In the genomic region with DNA sequence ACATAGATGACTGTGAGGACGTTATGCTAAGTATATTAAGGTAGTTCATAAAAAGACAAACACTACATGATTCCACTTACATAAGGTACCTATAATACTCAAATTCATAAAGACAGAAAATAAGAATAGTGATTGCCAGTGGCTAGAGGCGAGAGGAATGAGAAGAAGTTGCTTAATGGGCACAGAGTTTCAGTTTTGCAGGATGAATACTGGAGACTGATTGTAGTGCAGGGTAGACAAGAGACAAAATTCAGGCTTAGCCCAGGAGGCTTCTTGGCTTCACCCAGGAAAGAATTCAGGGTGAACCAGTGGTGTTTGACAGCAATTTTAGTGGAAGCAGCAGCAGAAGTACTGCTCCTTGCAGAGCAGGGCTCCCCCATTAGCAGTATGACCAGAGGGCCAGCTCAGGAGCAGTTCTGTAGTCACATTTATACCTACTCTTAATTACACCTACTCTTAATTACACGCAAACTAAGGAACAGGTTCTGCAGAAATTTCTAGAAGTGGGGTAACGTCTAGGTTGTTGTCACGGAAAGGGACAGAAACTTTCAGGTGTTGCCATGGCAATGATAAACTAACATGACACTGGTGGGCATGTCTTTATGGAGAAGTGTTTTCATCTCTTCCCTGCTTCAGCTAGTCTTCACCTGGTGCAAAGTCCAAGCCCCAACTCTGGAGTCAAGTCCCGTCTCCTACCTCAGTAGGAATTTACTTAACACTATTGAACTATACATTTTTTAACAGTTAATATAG, we compare ENCODE assay signal across 13 cellular contexts. TPM values are rescaled to one million over a fixed set of nuclear protein-coding genes. Genes with fewer than 3 reads are reported as not detected.
A peak's percentile ranks its signal among the peaks of the same experiment; 100 is the strongest.
DNase-seq lines count a peak whose midpoint lies in the region; ATAC-seq lines count a peak whose summit lies in the region.
"Had no signal": no experiment of that assay in that cellular context is flagged by ENCODE, and none has a peak within 500 bp of the region (broad histone marks: within the 10 kb centered on the region; RNA-seq: fewer than 3 reads in every experiment).

No MANE protein-coding gene starts in this region.

- H3K27ac Mint-ChIP-seq in activated CD4-positive, alpha-beta T cell treated with anti-CD3 and anti-CD28 coated beads, Interleukin-2, amount 10 ng/mL, durations not matched to agents 24 days and 14 days, result peak overlapping the region; percentile 34
- peak overlapping the region; percentile 2 for H3K27ac Mint-ChIP-seq in activated CD8-positive, alpha-beta T cell treated with anti-CD3 and anti-CD28 coated beads, Interleukin-2, amount 10 ng/mL, durations not matched to agents 7 days and 5 days
- peak overlapping the region in 8 of 9 donors; percentile 1 to 80 (median 17) for H3K27ac Mint-ChIP-seq in naive thymus-derived CD4-positive, alpha-beta T cell
- H3K27ac Mint-ChIP-seq: nephron progenitor cell had no signal

- no peaks in the 10 kb centered on the region for H3K9me3 ChIP-seq in naive thymus-derived CD4-positive, alpha-beta T cell (ENCODE audit: control insufficient read depth in 2 of 3, low read length in 3 of 3)

- peak; percentile 8 for ATAC-seq in activated CD8-positive, alpha-beta T cell treated with anti-CD3 and anti-CD28 coated beads, Interleukin-2, amount 10 ng/mL, durations not matched to agents 7 days and 5 days
- ATAC-seq in naive thymus-derived CD4-positive, alpha-beta T cell, result no peak

- CTCF ChIA-PET in activated CD8-positive, alpha-beta T cell treated with anti-CD3 and anti-CD28 coated beads, Interleukin-2, amount 10 ng/mL, durations not matched to agents 7 days and 5 days (lab: Charles Lee), result no interaction called here
- CTCF ChIA-PET in naive thymus-derived CD4-positive, alpha-beta T cell (lab: Charles Lee), result interaction anchor here (0.6 kb wide), 1 partner anchor 43 kb away, joined by 5 read pairs; no protein-coding TSS in a partner anchor

- no peak overlapping the region for H3K27ac ChIP-seq in naive thymus-derived CD4-positive, alpha-beta T cell (ENCODE audit: low read depth, low read length)

- no peaks in the 10 kb centered on the region for H3K27me3 ChIP-seq in naive thymus-derived CD4-positive, alpha-beta T cell (ENCODE audit: control insufficient read depth in 2 of 2, insufficient read depth in 2 of 2, low read length in 2 of 2)

- no peaks in the 10 kb centered on the region for H3K27me3 Mint-ChIP-seq in activated CD4-positive, alpha-beta T cell treated with anti-CD3 and anti-CD28 coated beads, Interleukin-2, amount 10 ng/mL, durations not matched to agents 24 days and 14 days
- no peaks in the 10 kb centered on the region for H3K27me3 Mint-ChIP-seq in activated CD8-positive, alpha-beta T cell treated with anti-CD3 and anti-CD28 coated beads, Interleukin-2, amount 10 ng/mL, durations not matched to agents 7 days and 5 days (ENCODE audit: low read depth)
- H3K27me3 Mint-ChIP-seq in naive thymus-derived CD4-positive, alpha-beta T cell, result no peaks in the 10 kb centered on the region

- intact Hi-C loops in activated CD4-positive, alpha-beta T cell treated with anti-CD3 and anti-CD28 coated beads, Interleukin-2, amount 10 ng/mL, durations not matched to agents 24 days and 14 days (cut with micrococcal nuclease), result loop anchor here (10.0 kb wide), 1 partner anchor 863 kb away; no protein-coding TSS in a partner anchor
- intact Hi-C loops in naive thymus-derived CD4-positive, alpha-beta T cell (cut with micrococcal nuclease), result loop anchor here in 1 of 2 donors (1.0 kb wide), 1 partner anchor 9 kb away; no protein-coding TSS in a partner anchor

- peaks cover 66% of the 10 kb centered on the region for H3K4me1 Mint-ChIP-seq in activated CD4-positive, alpha-beta T cell treated with anti-CD3 and anti-CD28 coated beads, Interleukin-2, amount 10 ng/mL, durations not matched to agents 24 days and 14 days
- peaks cover 77% of the 10 kb centered on the region for H3K4me1 Mint-ChIP-seq in activated CD8-positive, alpha-beta T cell treated with anti-CD3 and anti-CD28 coated beads, Interleukin-2, amount 10 ng/mL, durations not matched to agents 7 days and 5 days (ENCODE audit: low read depth)
- peaks cover 52 to 92% (median 79%) of the 10 kb centered on the region in 7 donors for H3K4me1 Mint-ChIP-seq in naive thymus-derived CD4-positive, alpha-beta T cell

- POLR2A ChIA-PET in activated CD8-positive, alpha-beta T cell treated with anti-CD3 and anti-CD28 coated beads, Interleukin-2, amount 10 ng/mL, durations not matched to agents 7 days and 5 days (lab: Charles Lee), result interaction anchor here (1.0 to 3.6 kb wide), 2 partner anchors 50 to 53 kb away, joined by 3 to 15 read pairs; no protein-coding TSS in a partner anchor
- POLR2A ChIA-PET in naive thymus-derived CD4-positive, alpha-beta T cell (lab: Charles Lee), result no interaction called here

- H3K9me3 Mint-ChIP-seq in activated CD4-positive, alpha-beta T cell treated with anti-CD3 and anti-CD28 coated beads, Interleukin-2, amount 10 ng/mL, durations not matched to agents 24 days and 14 days, result no peaks in the 10 kb centered on the region
- no peaks in the 10 kb centered on the region for H3K9me3 Mint-ChIP-seq in activated CD8-positive, alpha-beta T cell treated with anti-CD3 and anti-CD28 coated beads, Interleukin-2, amount 10 ng/mL, durations not matched to agents 7 days and 5 days (ENCODE audit: insufficient read depth)
- peaks cover 0 to 3% (median 0%) of the 10 kb centered on the region in 11 donors for H3K9me3 Mint-ChIP-seq in naive thymus-derived CD4-positive, alpha-beta T cell

- H3K36me3 Mint-ChIP-seq in activated CD4-positive, alpha-beta T cell treated with anti-CD3 and anti-CD28 coated beads, Interleukin-2, amount 10 ng/mL, durations not matched to agents 24 days and 14 days (ENCODE audit: low read depth), result peaks cover 26% of the 10 kb centered on the region
- H3K36me3 Mint-ChIP-seq in activated CD8-positive, alpha-beta T cell treated with anti-CD3 and anti-CD28 coated beads, Interleukin-2, amount 10 ng/mL, durations not matched to agents 7 days and 5 days (ENCODE audit: low read depth), result peaks cover 39% of the 10 kb centered on the region
- H3K36me3 Mint-ChIP-seq in naive thymus-derived CD4-positive, alpha-beta T cell, result peaks cover 0 to 28% (median 3%) of the 10 kb centered on the region in 5 donors

- H3K4me3 Mint-ChIP-seq in activated CD4-positive, alpha-beta T cell treated with anti-CD3 and anti-CD28 coated beads, Interleukin-2, amount 10 ng/mL, durations not matched to agents 24 days and 14 days, result peak overlapping the region; percentile 5
- no peak overlapping the region for H3K4me3 Mint-ChIP-seq in activated CD8-positive, alpha-beta T cell treated with anti-CD3 and anti-CD28 coated beads, Interleukin-2, amount 10 ng/mL, durations not matched to agents 7 days and 5 days
- peak overlapping the region; percentile 0 to 41 (median 16) for H3K4me3 Mint-ChIP-seq in naive thymus-derived CD4-positive, alpha-beta T cell
- H3K4me3 Mint-ChIP-seq: nephron progenitor cell had no signal

- in situ Hi-C loops in KBM-7 (cut with MboI; ENCODE audit: low pct_unique_long_range_greater_than_20kb, low sequenced_read_pairs), result no loop called here

- H3K4me3 ChIP-seq in naive thymus-derived CD4-positive, alpha-beta T cell (ENCODE audit: low read length), result no peak overlapping the region

- peaks cover 51 to 56% of the 10 kb centered on the region in 2 donors for H3K4me1 ChIP-seq in naive thymus-derived CD4-positive, alpha-beta T cell (ENCODE audit: control insufficient read depth in 2 of 2, insufficient read depth in 2 of 2, low read length in 2 of 2)

- DNase-seq in activated CD4-positive, alpha-beta T cell treated with anti-CD3 and anti-CD28 coated beads, Interleukin-2, amount 10 ng/mL, durations not matched to agents 24 days and 14 days, result no peak
- DNase-seq in activated CD4-positive, alpha-beta T cell treated with anti-CD3 and anti-CD28 coated beads for 1 hour, result no peak
- DNase-seq in KBM-7, result peak; percentile 20
- no peak for DNase-seq in activated CD8-positive, alpha-beta T cell treated with anti-CD3 and anti-CD28 coated beads, Interleukin-2, amount 10 ng/mL, durations not matched to agents 7 days and 5 days
- DNase-seq in naive thymus-derived CD4-positive, alpha-beta T cell, result peak in 3 of 9 donors; percentile 26 to 40 (median 31)
- no peak for DNase-seq in mucosa of gallbladder (ENCODE audit: low spot score)
- no peak for DNase-seq in NCI-H82 treated with DMSO at 0.1 percent for 48 hours (lab: John Stamatoyannopoulos, UW; ENCODE audit: unreplicated experiment)
- DNase-seq in amygdala (lab: John Stamatoyannopoulos, UW), result no peak
- DNase-seq: activated effector memory CD4-positive, alpha-beta T cell treated with Interleukin-2 at 50 U/mL for 16 hours; EL; NCI-H187 treated with DMSO at 0.1 percent for 48 hours; nephron progenitor cell; small intestine had no signal

- no peaks in the 10 kb centered on the region for H3K36me3 ChIP-seq in naive thymus-derived CD4-positive, alpha-beta T cell (ENCODE audit: control insufficient read depth in 2 of 3, insufficient read depth in 3 of 3, low read length in 3 of 3)

RNA-seq across cellular contexts. Expression of a gene that starts 55.2 kb away (rescaled TPM):
- total RNA-seq in activated CD4-positive, alpha-beta T cell treated with anti-CD3 and anti-CD28 coated beads, Interleukin-2, amount 10 ng/mL, durations not matched to agents 24 days and 14 days, result 160 and 178 TPM in 2 replicates
- total RNA-seq in activated CD8-positive, alpha-beta T cell treated with anti-CD3 and anti-CD28 coated beads, Interleukin-2, amount 10 ng/mL, durations not matched to agents 7 days and 5 days, result 100 to 1,000 TPM; 165 to 166 TPM
- total RNA-seq in naive thymus-derived CD4-positive, alpha-beta T cell, result 100 to 1,000 TPM in 4 of 5 experiments, 10 to 100 TPM in 1; 98.9 to 173 (median 133) TPM
- polyA plus RNA-seq in naive thymus-derived CD4-positive, alpha-beta T cell, result 10 to 100 TPM; 20.8 to 25.5 TPM
- 137 TPM for total RNA-seq in mucosa of gallbladder
